26 cellular contexts compared by ENCODE assay signal in genomic region chr5:36482812-36483211, GRCh38.
"Had no signal": no experiment of that assay in that cellular context is flagged by ENCODE, and none has a peak within 500 bp of the region (broad histone marks: within the 10 kb centered on the region; RNA-seq: fewer than 3 reads in every experiment).

No MANE protein-coding gene starts in this region.

- H3K79me2 ChIP-seq: hepatocyte, parathyroid adenoma had no signal

- H3K36me3 ChIP-seq: esophagus muscularis mucosa, gastroesophageal sphincter, heart left ventricle, left lung, neural progenitor cell, right atrium auricular region, suprapubic skin, vagina had no signal

- H2AFZ ChIP-seq: hepatocyte, neural progenitor cell, parathyroid adenoma had no signal

- H3K4me3 ChIP-seq: esophagus muscularis mucosa, gastroesophageal sphincter, heart left ventricle, hepatocyte, left lung, neural progenitor cell, right atrium auricular region, smooth muscle cell, suprapubic skin, vagina had no signal

- H3K27ac ChIP-seq: epithelial cell of prostate, esophagus muscularis mucosa, gastroesophageal sphincter, heart left ventricle, left lung, neural progenitor cell, parathyroid adenoma, right atrium auricular region, suprapubic skin, vagina had no signal

- H3K27me3 ChIP-seq: esophagus muscularis mucosa, gastroesophageal sphincter, heart left ventricle, hepatocyte, left lung, neural progenitor cell, right atrium auricular region, suprapubic skin, vagina had no signal

- H3K4me1 ChIP-seq: gastroesophageal sphincter, heart left ventricle, neural progenitor cell, parathyroid adenoma, right atrium auricular region, suprapubic skin, vagina had no signal

- H3K4me2 ChIP-seq: hepatocyte, neural progenitor cell, smooth muscle cell had no signal

- H3K9ac ChIP-seq: neural progenitor cell, parathyroid adenoma had no signal

- DNase-seq: effector CD8-positive, alpha-beta T cell; endodermal cell; foreskin fibroblast; heart left ventricle; kidney; left cardiac atrium; left lung; mesenchymal stem cell; naive thymus-derived CD4-positive, alpha-beta T cell; stimulated activated CD4-positive, alpha-beta T cell treated with anti-CD3 and anti-CD28 coated beads, Interleukin-12 subunit alpha, Interleukin-12 subunit beta, amount 100 ng/mL, for 4 hours; stimulated activated CD4-positive, alpha-beta T cell treated with anti-CD3 and anti-CD28 coated beads, Interleukin-1b, Interleukin-23, amount 100 ng/mL, for 48 hours; stimulated activated CD4-positive, alpha-beta T cell treated with anti-CD3 and anti-CD28 coated beads, Interleukin-4, amount 100 ng/mL, for 1 hour; stimulated activated CD8-positive, alpha-beta memory T cell treated with anti-CD3 and anti-CD28 coated beads, Interleukin-4, amount 100 ng/mL, for 48 hours; stimulated activated naive CD4-positive, alpha-beta T cell; stimulated activated naive CD8-positive, alpha-beta T cell treated with anti-CD3 and anti-CD28 coated beads, Interleukin-15, amount 100 ng/mL, for 72 hours; trophoblast cell had no signal

- H3K9me3 ChIP-seq: esophagus muscularis mucosa, gastroesophageal sphincter, heart left ventricle, left lung, right atrium auricular region, suprapubic skin, vagina had no signal
